Comparison of ENCODE assay signal across 14 cellular contexts in the genomic region with DNA sequence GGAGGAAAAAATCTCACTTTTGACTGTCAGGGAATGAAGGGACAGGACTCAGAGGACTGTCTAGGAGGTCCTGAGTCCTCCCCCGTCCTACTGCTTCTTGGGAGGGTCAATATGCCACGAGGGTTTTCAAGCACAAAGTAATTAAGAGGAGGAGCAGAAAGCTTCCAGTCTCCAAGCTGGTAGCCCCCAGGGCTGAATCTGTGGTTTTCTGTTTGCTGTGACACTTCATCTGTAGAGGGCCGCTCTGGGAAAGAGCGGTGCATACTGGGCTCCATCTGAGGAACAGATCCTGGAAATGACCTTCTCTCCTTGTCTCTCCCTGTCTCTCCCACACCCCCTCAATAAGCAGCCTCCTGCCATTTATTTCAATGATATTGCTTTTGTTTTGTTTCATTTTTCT.
"Had no signal": no experiment of that assay in that cellular context is flagged by ENCODE, and none has a peak within 500 bp of the region (broad histone marks: within the 10 kb centered on the region; RNA-seq: fewer than 3 reads in every experiment).

No MANE protein-coding gene starts in this region.

- DNase-seq: activated CD8-positive, alpha-beta memory T cell treated with anti-CD3 and anti-CD28 coated beads, Interleukin-2, amount 50 U/mL, for 4 hours; activated naive CD4-positive, alpha-beta T cell; activated T-cell treated with anti-CD3 and anti-CD28 coated beads, Interleukin-2, amount 50 U/mL, for 72 hours; left lung; stimulated activated CD4-positive, alpha-beta T cell treated with anti-CD3 and anti-CD28 coated beads, Interleukin-2, amount 100 ng/mL, for 48 hours; stimulated activated naive CD4-positive, alpha-beta T cell treated with Interleukin-2 at 50 U/mL for 16 hours; T-helper 9 cell had no signal

- H3K27ac Mint-ChIP-seq: activated CD4-positive, alpha-beta T cell treated with anti-CD3 and anti-CD28 coated beads for 36 hours; activated CD8-positive, alpha-beta T cell treated with anti-CD3 and anti-CD28 coated beads for 36 hours; activated T-cell treated with anti-CD3 and anti-CD28 coated beads, Interleukin-2, amount 50 U/mL, for 72 hours; memory B cell; type B pancreatic cell had no signal

- H3K4me1 Mint-ChIP-seq: memory B cell had no signal

- H3K27ac ChIP-seq: esophagus muscularis mucosa, left lung, parathyroid adenoma had no signal

- H3K4me1 ChIP-seq: parathyroid adenoma had no signal

- ATAC-seq: left lung had no signal

- H3K9me3 Mint-ChIP-seq: activated CD8-positive, alpha-beta T cell treated with anti-CD3 and anti-CD28 coated beads for 36 hours; activated T-cell treated with anti-CD3 and anti-CD28 coated beads, Interleukin-2, amount 50 U/mL, for 72 hours; memory B cell; neural crest cell; type B pancreatic cell had no signal

- H3K9me3 ChIP-seq: esophagus muscularis mucosa, left lung had no signal

- H3K4me3 ChIP-seq: esophagus muscularis mucosa, left lung had no signal

- H3K4me3 Mint-ChIP-seq: activated CD4-positive, alpha-beta T cell treated with anti-CD3 and anti-CD28 coated beads for 36 hours; activated CD8-positive, alpha-beta T cell treated with anti-CD3 and anti-CD28 coated beads for 36 hours; activated T-cell treated with anti-CD3 and anti-CD28 coated beads, Interleukin-2, amount 50 U/mL, for 72 hours; memory B cell; neural crest cell; type B pancreatic cell had no signal

- H3K27me3 ChIP-seq: left lung had no signal

- H3K36me3 Mint-ChIP-seq: memory B cell, type B pancreatic cell had no signal

- H3K36me3 ChIP-seq: esophagus muscularis mucosa, left lung had no signal

- H3K27me3 Mint-ChIP-seq: activated CD4-positive, alpha-beta T cell treated with anti-CD3 and anti-CD28 coated beads for 36 hours had no signal
